ENCODE assay signal across 8 cellular contexts in genomic region chr3:9398715-9399708, GRCh38. TPM values are rescaled to one million over a fixed set of nuclear protein-coding genes. Genes with fewer than 3 reads are reported as not detected.
DNase-seq lines count a peak whose midpoint lies in the region; ATAC-seq, FAIRE-seq and TF ChIP-seq lines count a peak whose summit lies in the region.

No MANE protein-coding gene starts in this region.

- no peaks in the 10 kb centered on the region for H3K27me3 Mint-ChIP-seq in central memory CD8-positive, alpha-beta T cell

- 0 to 1% methylated on average over 9 of the region's 9 CpGs for WGBS in lung, 2 donors

- peak overlapping the region; percentile 88 for H3K4me3 Mint-ChIP-seq in central memory CD8-positive, alpha-beta T cell

- H3K4me1 ChIP-seq in Peyer's patch (peaks cover 0 to 66% (median 19%) of the 10 kb centered on the region in 4 donors), lung (ENCODE audit: control insufficient read depth in 2 of 2, insufficient read depth in 2 of 2, low read length in 2 of 2) (peaks cover 5 to 33% of the 10 kb centered on the region in 2 donors), tibial artery (peaks cover 0 to 72% (median 61%) of the 10 kb centered on the region in 4 donors)

- H3K27ac ChIP-seq in Peyer's patch (peak overlapping the region; percentile 94 to 100 (median 98)), lung (ENCODE audit: low read depth in 1 of 2, low read length in 1 of 2) (peak overlapping the region; percentile 99), tibial artery (peak overlapping the region; percentile 99 to 100)

- H3K27ac Mint-ChIP-seq in central memory CD8-positive, alpha-beta T cell (ENCODE audit: low read depth), result peak overlapping the region; percentile 97

- H3K4me3 ChIP-seq in AG09309 (ENCODE audit: control insufficient read depth, low read depth, low read length) (peak overlapping the region; percentile 61), Peyer's patch (peak overlapping the region; percentile 69 to 93 (median 80)), lung (peak overlapping the region; percentile 82), tibial artery (peak overlapping the region; percentile 95 to 97)

- no peak for ATAC-seq in central memory CD8-positive, alpha-beta T cell (replicated peaks; ENCODE audit: extremely low read depth, poor library complexity, severe bottlenecking)
- ATAC-seq in lung (ENCODE audit: insufficient read depth, low FRiP score), result no peak
- no peak for ATAC-seq in sciatic nerve
- no peak for ATAC-seq in GM18873 (IDR thresholded peaks at IDR 0.05; ENCODE audit: low FRiP score, unreplicated experiment)

- no peaks in the 10 kb centered on the region for H3K9me3 Mint-ChIP-seq in central memory CD8-positive, alpha-beta T cell

- no peak for TF ChIP-seq POLR2A in Peyer's patch (IDR thresholded peaks at IDR 0.05)

- intact Hi-C loops in tibial artery (cut with DNase I; ENCODE audit: low total_unique reads), result no loop called here
- intact Hi-C loops in sciatic nerve (cut with DNase I), result loop anchor here (2.0 kb wide), 1 partner anchor 24 kb away; no protein-coding TSS in a partner anchor

- TF ChIP-seq CTCF in AG09309 (IDR thresholded peaks at IDR 0.05; ENCODE audit: control insufficient read depth, insufficient read depth, low read depth, low read length, missing control alignments), result no peak
- no peak for TF ChIP-seq CTCF in Peyer's patch (IDR thresholded peaks at IDR 0.05)
- no peak for TF ChIP-seq CTCF in lung (IDR thresholded peaks at IDR 0.05; ENCODE audit: control extremely low read depth, extremely low read depth)
- TF ChIP-seq CTCF in tibial artery (IDR thresholded peaks at IDR 0.05), result no peak

- DNase-seq in AG09309 (ENCODE audit: low read depth), result no peak
- DNase-seq in GM18507 (ENCODE audit: extremely low spot score, insufficient read length, low read depth), result no peak
- no peak for DNase-seq in Peyer's patch
- DNase-seq in central memory CD8-positive, alpha-beta T cell (ENCODE audit: low spot score in 2 of 2), result no peak
- DNase-seq in lung (ENCODE audit: low spot score), result no peak
- DNase-seq in tibial artery, result no peak
- DNase-seq in sciatic nerve (ENCODE audit: low spot score), result no peak

- H3K4me1 Mint-ChIP-seq in central memory CD8-positive, alpha-beta T cell, result peaks cover 72% of the 10 kb centered on the region

- FAIRE-seq in GM18507 (lab: Jason Lieb, UNC), result peak; percentile 64

- H3K27me3 ChIP-seq in Peyer's patch (no peaks in the 10 kb centered on the region), lung (ENCODE audit: control insufficient read depth, insufficient read depth) (no peaks in the 10 kb centered on the region), tibial artery (no peaks in the 10 kb centered on the region)

- no peaks in the 10 kb centered on the region for H3K9me3 ChIP-seq in Peyer's patch
- H3K9me3 ChIP-seq in lung (ENCODE audit: control insufficient read depth in 2 of 2, insufficient read depth in 1 of 2, low read length in 1 of 2), result no peaks in the 10 kb centered on the region
- H3K9me3 ChIP-seq in tibial artery, result no peaks in the 10 kb centered on the region

- H3K36me3 Mint-ChIP-seq in central memory CD8-positive, alpha-beta T cell (ENCODE audit: insufficient read depth), result peaks cover 38% of the 10 kb centered on the region

- H3K36me3 ChIP-seq in Peyer's patch (no peaks in the 10 kb centered on the region), lung (ENCODE audit: control insufficient read depth in 2 of 2, insufficient read depth in 2 of 2, low read length in 2 of 2) (peaks cover 0 to 3% of the 10 kb centered on the region in 2 donors), tibial artery (peaks cover 0 to 5% (median 0%) of the 10 kb centered on the region in 3 donors)

RNA-seq across cellular contexts. Expression of gene SETD5, which starts 1.6 kb away (rescaled TPM):
- total RNA-seq in Peyer's patch, result 100 to 1,000 TPM in 3 of 4 donors, 10 to 100 TPM in 1; 72.5 to 272 (median 147) TPM
- 100 to 1,000 TPM; 100 to 178 TPM for total RNA-seq in lung
- 10 to 100 TPM; 23.7 to 34.7 TPM for polyA plus RNA-seq in lung
- total RNA-seq in sciatic nerve, result 162 TPM

RNA-seq across cellular contexts. Expression of gene THUMPD3, which starts 36.2 kb away (rescaled TPM):
- total RNA-seq in Peyer's patch (10 to 100 TPM; 16.8 to 31.5 (median 22.7) TPM), lung (10 to 100 TPM; 35.0 to 37.2 TPM), sciatic nerve (32.2 TPM)
- 10 to 100 TPM; 28.6 TPM for polyA plus RNA-seq in lung
